Comparison of ENCODE assay signal across 24 cellular contexts in the genomic region with DNA sequence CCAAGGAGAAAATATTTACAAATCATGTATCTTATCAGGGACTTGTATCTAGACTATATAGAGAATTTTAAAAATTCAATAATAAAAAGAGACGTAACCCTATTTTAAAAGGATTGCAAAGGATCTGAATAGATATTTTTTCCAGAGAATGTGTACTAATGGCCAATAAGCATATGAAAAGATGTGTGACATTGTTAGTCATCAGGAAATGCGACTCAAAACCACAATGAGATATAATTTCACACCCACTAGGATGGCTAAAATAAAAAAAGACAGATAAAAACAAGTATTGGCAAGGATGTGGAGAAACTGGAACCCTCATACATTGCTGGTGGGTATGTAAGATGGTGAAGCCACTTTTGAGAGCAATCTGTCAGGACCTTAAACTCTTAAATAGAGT.
"Had no signal": no experiment of that assay in that cellular context is flagged by ENCODE, and none has a peak within 500 bp of the region (broad histone marks: within the 10 kb centered on the region; RNA-seq: fewer than 3 reads in every experiment).

No MANE protein-coding gene starts in this region.

- H3K4me1 Mint-ChIP-seq: activated CD8-positive, alpha-beta memory T cell treated with anti-CD3 and anti-CD28 coated beads, Interleukin-2, amount 10 ng/mL, durations not matched to agents 7 days and 5 days; activated T-helper 17 cell treated with anti-CD3 and anti-CD28 coated beads, Interleukin-2, amount 50 U/mL, for 72 hours; T-helper 17 cell; WTC11 had no signal

- ATAC-seq: activated CD8-positive, alpha-beta memory T cell treated with anti-CD3 and anti-CD28 coated beads, Interleukin-2, amount 10 ng/mL, durations not matched to agents 7 days and 5 days; activated T-helper 17 cell treated with anti-CD3 and anti-CD28 coated beads, Interleukin-2, amount 50 U/mL, for 72 hours; T-helper 17 cell; WTC11 had no signal

- FAIRE-seq: RCC 7860 had no signal

- H3K27me3 Mint-ChIP-seq: activated CD8-positive, alpha-beta memory T cell treated with anti-CD3 and anti-CD28 coated beads, Interleukin-2, amount 10 ng/mL, durations not matched to agents 7 days and 5 days; activated T-helper 17 cell treated with anti-CD3 and anti-CD28 coated beads, Interleukin-2, amount 50 U/mL, for 72 hours; T-helper 17 cell had no signal

- H3K27ac Mint-ChIP-seq: activated CD8-positive, alpha-beta memory T cell treated with anti-CD3 and anti-CD28 coated beads, Interleukin-2, amount 10 ng/mL, durations not matched to agents 7 days and 5 days; activated naive CD4-positive, alpha-beta T cell treated with anti-CD3 and anti-CD28 coated beads for 36 hours; activated naive CD8-positive, alpha-beta T cell; activated T-helper 17 cell treated with anti-CD3 and anti-CD28 coated beads, Interleukin-2, amount 50 U/mL, for 72 hours; T-helper 17 cell; WTC11 had no signal

- H3K4me3 Mint-ChIP-seq: activated CD8-positive, alpha-beta memory T cell treated with anti-CD3 and anti-CD28 coated beads, Interleukin-2, amount 10 ng/mL, durations not matched to agents 7 days and 5 days; activated naive CD4-positive, alpha-beta T cell treated with anti-CD3 and anti-CD28 coated beads for 36 hours; activated naive CD8-positive, alpha-beta T cell; activated T-helper 17 cell treated with anti-CD3 and anti-CD28 coated beads, Interleukin-2, amount 50 U/mL, for 72 hours; T-helper 17 cell; WTC11 had no signal

- H3K36me3 Mint-ChIP-seq: activated CD8-positive, alpha-beta memory T cell treated with anti-CD3 and anti-CD28 coated beads, Interleukin-2, amount 10 ng/mL, durations not matched to agents 7 days and 5 days; activated naive CD8-positive, alpha-beta T cell had no signal

- DNase-seq: activated CD4-positive, alpha-beta T cell treated with anti-CD3 and anti-CD28 coated beads for 48 hours; activated CD4-positive, alpha-beta T cell treated with anti-CD3 and anti-CD28 coated beads, Interleukin-2, amount 50 U/mL, for 4 hours; activated CD4-positive, CD25-positive, alpha-beta regulatory T cell treated with anti-CD3 and anti-CD28 coated beads, Interleukin-2, amount 50 U/mL, for 72 hours; activated CD8-positive, alpha-beta memory T cell treated with anti-CD3 and anti-CD28 coated beads, Interleukin-2, amount 10 ng/mL, durations not matched to agents 7 days and 5 days; activated gamma-delta T cell; activated naive CD4-positive, alpha-beta T cell treated with anti-CD3 and anti-CD28 coated beads for 36 hours; activated T-cell treated with anti-CD3 and anti-CD28 coated beads, Interleukin-2, amount 50 U/mL, for 48 hours; amygdala; caudate nucleus; NCI-H1092; NCI-H1417; NCI-H1930; NCI-H2171 treated with DMSO at 0.1 percent for 48 hours; NCI-H345; NCI-H510A; NCI-H526 treated with DMSO at 0.1 percent for 48 hours; NCI-H82; SHP77 treated with DMSO at 0.1 percent for 48 hours; T-helper 17 cell; T-helper 9 cell had no signal
